8 cellular contexts compared by ENCODE assay signal in genomic region chr20:58888521-58889333, GRCh38. TPM values are rescaled to one million over a fixed set of nuclear protein-coding genes. Genes with fewer than 3 reads are reported as not detected.
A peak's percentile ranks its signal among the peaks of the same experiment; 100 is the strongest.
DNase-seq lines count a peak whose midpoint lies in the region; ATAC-seq and TF ChIP-seq lines count a peak whose summit lies in the region.

No MANE protein-coding gene starts in this region.

- intact Hi-C loops in activated T-helper 1 cell treated with anti-CD3 and anti-CD28 coated beads, Interleukin-12 subunit alpha, Interleukin-12 subunit beta, Interleukin-2, Interleukin-4 antibody, amounts not matched to agents 30 ng/mL and 10 ng/mL and 1 ng/mL, durations not matched to agents 14 hours and 24 hours and 36 hours (cut with micrococcal nuclease) = loop anchor here (5.0 kb wide), 1 partner anchor 1496 kb away; the partner anchor contains the start of gene RBM38
- intact Hi-C loops in natural killer cell (cut with micrococcal nuclease) = loop anchor here (1.0 kb wide), 1 partner anchor 93 kb away; the partner anchor contains the start of gene NELFCD

- H3K27me3 ChIP-seq in BJ (ENCODE audit: control insufficient read depth, insufficient read depth, low read length) = no peaks in the 10 kb centered on the region

- peaks cover 33% of the 10 kb centered on the region for H3K4me1 Mint-ChIP-seq in activated T-helper 1 cell treated with anti-CD3 and anti-CD28 coated beads, Interleukin-12 subunit alpha, Interleukin-12 subunit beta, Interleukin-2, Interleukin-4 antibody, amounts not matched to agents 30 ng/mL and 10 ng/mL and 1 ng/mL, durations not matched to agents 14 hours and 24 hours and 36 hours (ENCODE audit: low read depth)
- peaks cover 15 to 24% of the 10 kb centered on the region in 2 donors for H3K4me1 Mint-ChIP-seq in natural killer cell

- ATAC-seq in GM19372 (IDR thresholded peaks at IDR 0.05; ENCODE audit: low read depth, unreplicated experiment) = peak; percentile 34
- peak; percentile 51 to 82 (median 68) for ATAC-seq in natural killer cell

- peaks cover 10% of the 10 kb centered on the region for H3K36me3 Mint-ChIP-seq in activated T-helper 1 cell treated with anti-CD3 and anti-CD28 coated beads, Interleukin-12 subunit alpha, Interleukin-12 subunit beta, Interleukin-2, Interleukin-4 antibody, amounts not matched to agents 30 ng/mL and 10 ng/mL and 1 ng/mL, durations not matched to agents 14 hours and 24 hours and 36 hours (ENCODE audit: low read depth)
- no peaks in the 10 kb centered on the region for H3K36me3 Mint-ChIP-seq in natural killer cell

- no peaks in the 10 kb centered on the region for H3K9me3 Mint-ChIP-seq in activated T-helper 1 cell treated with anti-CD3 and anti-CD28 coated beads, Interleukin-12 subunit alpha, Interleukin-12 subunit beta, Interleukin-2, Interleukin-4 antibody, amounts not matched to agents 30 ng/mL and 10 ng/mL and 1 ng/mL, durations not matched to agents 14 hours and 24 hours and 36 hours
- no peaks in the 10 kb centered on the region for H3K9me3 Mint-ChIP-seq in natural killer cell

- H3K4me3 ChIP-seq in BJ (ENCODE audit: low read depth, low read length) = peak overlapping the region; percentile 88
- peak overlapping the region; percentile 73 for H3K4me3 ChIP-seq in fibroblast of mammary gland (ENCODE audit: control insufficient read depth, low read depth, low read length)

- peak overlapping the region; percentile 40 for H3K27ac Mint-ChIP-seq in activated T-helper 1 cell treated with anti-CD3 and anti-CD28 coated beads, Interleukin-12 subunit alpha, Interleukin-12 subunit beta, Interleukin-2, Interleukin-4 antibody, amounts not matched to agents 30 ng/mL and 10 ng/mL and 1 ng/mL, durations not matched to agents 14 hours and 24 hours and 36 hours
- H3K27ac Mint-ChIP-seq in natural killer cell = peak overlapping the region; percentile 80 to 90

- CTCF ChIA-PET in BJ (lab: Yijun Ruan, JAX) = no interaction called here

- POLR2A ChIA-PET in BJ (lab: Charles Lee) = no interaction called here

- TF ChIP-seq CTCF in BJ (IDR thresholded peaks at IDR 0.05; ENCODE audit: insufficient read depth, low read depth, low read length) (no peak), fibroblast of mammary gland (conservative IDR thresholded peaks at IDR 0.05; ENCODE audit: control insufficient read depth, insufficient read depth, low read depth, low read length) (no peak), natural killer cell (IDR thresholded peaks at IDR 0.05) (no peak)

- DNase-seq in BJ (ENCODE audit: low read depth) = no peak
- peak; percentile 95 for DNase-seq in HPDE6-E6E7 (ENCODE audit: extremely low spot score)
- DNase-seq in OCI-M1 (lab: John Stamatoyannopoulos, UW) = peak; percentile 84
- DNase-seq in activated T-helper 1 cell treated with anti-CD3 and anti-CD28 coated beads, Interleukin-12 subunit alpha, Interleukin-12 subunit beta, Interleukin-2, Interleukin-4 antibody, amounts not matched to agents 30 ng/mL and 10 ng/mL and 1 ng/mL, durations not matched to agents 14 hours and 24 hours and 36 hours (ENCODE audit: low spot score) = peak; percentile 79
- peak; percentile 73 for DNase-seq in fibroblast of mammary gland (ENCODE audit: low read depth)
- peak; percentile 79 for DNase-seq in natural killer cell
- DNase-seq in stimulated activated naive CD4-positive, alpha-beta T cell treated with Interleukin-2 at 50 U/mL for 16 hours (lab: John Stamatoyannopoulos, UW) = peak; percentile 79

- H3K27me3 Mint-ChIP-seq in activated T-helper 1 cell treated with anti-CD3 and anti-CD28 coated beads, Interleukin-12 subunit alpha, Interleukin-12 subunit beta, Interleukin-2, Interleukin-4 antibody, amounts not matched to agents 30 ng/mL and 10 ng/mL and 1 ng/mL, durations not matched to agents 14 hours and 24 hours and 36 hours (ENCODE audit: insufficient read depth) = no peaks in the 10 kb centered on the region
- no peaks in the 10 kb centered on the region for H3K27me3 Mint-ChIP-seq in natural killer cell (ENCODE audit: low read depth in 2 of 2)

- no peaks in the 10 kb centered on the region for H3K36me3 ChIP-seq in BJ (ENCODE audit: control insufficient read depth, insufficient read depth, low read length)

- peak overlapping the region; percentile 81 for H3K4me3 Mint-ChIP-seq in activated T-helper 1 cell treated with anti-CD3 and anti-CD28 coated beads, Interleukin-12 subunit alpha, Interleukin-12 subunit beta, Interleukin-2, Interleukin-4 antibody, amounts not matched to agents 30 ng/mL and 10 ng/mL and 1 ng/mL, durations not matched to agents 14 hours and 24 hours and 36 hours
- H3K4me3 Mint-ChIP-seq in natural killer cell = peak overlapping the region; percentile 84

RNA-seq across cellular contexts. Expression of gene GNAS, which starts 36.2 kb away (rescaled TPM):
- 1,063 and 1,537 TPM in 2 replicates for polyA plus RNA-seq in BJ (2011; rRNA removed)
- polyA minus RNA-seq in BJ (2011; rRNA and poly(A)+ RNA removed) = 1,584 and 1,724 TPM in 2 replicates
- total RNA-seq in activated T-helper 1 cell treated with anti-CD3 and anti-CD28 coated beads, Interleukin-12 subunit alpha, Interleukin-12 subunit beta, Interleukin-2, Interleukin-4 antibody, amounts not matched to agents 30 ng/mL and 10 ng/mL and 1 ng/mL, durations not matched to agents 14 hours and 24 hours and 36 hours = 498 and 505 TPM in 2 replicates
- 100 to 1,000 TPM; 530 to 823 (median 582) TPM for total RNA-seq in natural killer cell

RNA-seq across cellular contexts. Expression of gene GNAS-AS1, which starts 38.0 kb away (rescaled TPM):
- 0.42 and 0.45 TPM in 2 replicates for polyA plus RNA-seq in BJ (2011; rRNA removed)
- polyA minus RNA-seq in BJ (2011; rRNA and poly(A)+ RNA removed) = 0.15 and 0.57 TPM in 2 replicates
- 1.4 and 1.7 TPM in 2 replicates for total RNA-seq in activated T-helper 1 cell treated with anti-CD3 and anti-CD28 coated beads, Interleukin-12 subunit alpha, Interleukin-12 subunit beta, Interleukin-2, Interleukin-4 antibody, amounts not matched to agents 30 ng/mL and 10 ng/mL and 1 ng/mL, durations not matched to agents 14 hours and 24 hours and 36 hours
- under 1 TPM in 2 of 3 donors, not detected in 1; 0.60 to 0.66 TPM for total RNA-seq in natural killer cell
